ENCODE assay signal across 15 cellular contexts in genomic region chr7:2101630-2102374, GRCh38.
A peak's percentile ranks its signal among the peaks of the same experiment; 100 is the strongest.
DNase-seq lines count a peak whose midpoint lies in the region; ATAC-seq, FAIRE-seq and TF ChIP-seq lines count a peak whose summit lies in the region.
"Had no signal": no experiment of that assay in that cellular context is flagged by ENCODE, and none has a peak within 500 bp of the region (broad histone marks: within the 10 kb centered on the region; RNA-seq: fewer than 3 reads in every experiment).

No MANE protein-coding gene starts in this region.

- H3K18ac ChIP-seq in H1 (ENCODE audit: extremely low read depth, low read length) = no peak overlapping the region
- H3K18ac ChIP-seq in neuronal stem cell (ENCODE audit: low read length) = no peak overlapping the region

- peaks cover 0 to 3% (median 0%) of the 10 kb centered on the region in 8 donors for H3K9me3 Mint-ChIP-seq in CD4-positive, alpha-beta memory T cell

- no peak overlapping the region for H4K5ac ChIP-seq in H1 (ENCODE audit: insufficient read length, low read depth, low read length)

- H3K9ac ChIP-seq in OCI-LY1 (ENCODE audit: low read length) (no peak overlapping the region), H1 (replicated peaks in 1 of 4; ENCODE audit: extremely low read depth in 1 of 4, low read depth in 3 of 4, low read length in 3 of 4) (no peak overlapping the region), neuronal stem cell (ENCODE audit: low read depth, low read length, poor library complexity) (no peak overlapping the region)

- no peaks in the 10 kb centered on the region for H3K27me3 Mint-ChIP-seq in CD4-positive, alpha-beta memory T cell

- H2BK5ac ChIP-seq in H1 (ENCODE audit: low read depth, low read length) (peak overlapping the region; percentile 60; the same call in 1 of the 2 replicates), neuronal stem cell (ENCODE audit: low read length) (no peak overlapping the region)

- H3K79me1 ChIP-seq in H1 (ENCODE audit: low read depth, low read length) = peaks cover 19% of the 10 kb centered on the region
- peaks cover 17% of the 10 kb centered on the region for H3K79me1 ChIP-seq in neuronal stem cell (ENCODE audit: low read depth, low read length)

- no peak overlapping the region for H3K4me3 Mint-ChIP-seq in CD4-positive, alpha-beta memory T cell

- intact Hi-C loops in CD4-positive, alpha-beta memory T cell (cut with micrococcal nuclease) = loop anchor here (5.0 kb wide), 1 partner anchor 245 kb away; no protein-coding TSS in a partner anchor
- intact Hi-C loops in upper lobe of right lung (cut with DNase I) = no loop called here

- no peaks in the 10 kb centered on the region for H4K20me1 ChIP-seq in OCI-LY1 (ENCODE audit: insufficient read depth, low read length)
- peaks cover 6 to 11% of the 10 kb centered on the region in 2 experiments for H4K20me1 ChIP-seq in H1 (replicated peaks in 1 of 2; ENCODE audit: control insufficient read depth in 1 of 2, insufficient read depth in 2 of 2, low read length in 2 of 2)

- H3K36me3 ChIP-seq in CD4-positive, alpha-beta memory T cell (ENCODE audit: insufficient read depth, low read length) = no peaks in the 10 kb centered on the region
- H3K36me3 ChIP-seq in OCI-LY1 (ENCODE audit: insufficient read depth, low read length) (no peaks in the 10 kb centered on the region), H1 (ENCODE audit: control insufficient read depth in 2 of 4, insufficient read depth in 4 of 4, low read length in 3 of 4) (no peaks in the 10 kb centered on the region; a peak in 1 of 8 replicates), neuronal stem cell (replicated peaks in 1 of 2; ENCODE audit: control insufficient read depth in 2 of 2, insufficient read depth in 2 of 2, low read length in 2 of 2) (peaks cover 0 to 2% of the 10 kb centered on the region in 2 donors), upper lobe of right lung (no peaks in the 10 kb centered on the region)

- 97% methylated on average over 19 of the region's 19 CpGs; no CpG with 5 or more reads in 1 of the 2 experiments for WGBS in H1 (ENCODE audit: extremely low coverage in 1 of 2, insufficient coverage in 1 of 2, insufficient read length in 1 of 2, insufficient replicate concordance in 2 of 2, low coverage in 1 of 2, low lambda C conversion rate in 2 of 2, missing lambda C conversion rate in 1 of 2), 2 experiments
- WGBS in neuronal stem cell (ENCODE audit: extremely low coverage in 2 of 2, insufficient read length in 2 of 2, insufficient replicate concordance in 1 of 2), 2 donors = no CpG with 5 or more reads among the region's 19 CpGs

- no peak overlapping the region for H2BK120ac ChIP-seq in H1 (replicated peaks; ENCODE audit: low read depth, low read length)
- no peak overlapping the region for H2BK120ac ChIP-seq in neuronal stem cell (ENCODE audit: low read depth, low read length)

- H3K79me2 ChIP-seq in OCI-LY1 (ENCODE audit: insufficient read depth, low read length) (no peaks in the 10 kb centered on the region), H1 (ENCODE audit: control insufficient read depth in 1 of 2, insufficient read depth in 2 of 2, low read length in 2 of 2) (peaks cover 0 to 7% of the 10 kb centered on the region in 2 experiments; a peak in 1 of 4 replicates)

- peaks cover 19 to 43% (median 25%) of the 10 kb centered on the region in 4 donors for H3K4me1 Mint-ChIP-seq in CD4-positive, alpha-beta memory T cell

- CTCF ChIA-PET in CD4-positive, alpha-beta memory T cell (lab: Charles Lee; ENCODE audit: partially characterized antibody) = no interaction called here
- CTCF ChIA-PET in H1 (lab: Charles Lee; ENCODE audit: partially characterized antibody) = no interaction called here

- H3K14ac ChIP-seq in H1 (ENCODE audit: insufficient read length) (no peak overlapping the region), neuronal stem cell (ENCODE audit: low read length) (no peak overlapping the region)

- H3K23ac ChIP-seq in H1 (ENCODE audit: insufficient read length) (no peak overlapping the region), neuronal stem cell (ENCODE audit: low read depth, low read length, poor library complexity) (no peak overlapping the region)

- H3K4ac ChIP-seq in H1 (replicated peaks; ENCODE audit: insufficient read length, low read depth, low read length) = no peak overlapping the region
- H3K4ac ChIP-seq in neuronal stem cell (ENCODE audit: low read length) = no peak overlapping the region

- peak overlapping the region; percentile 68 for H4K91ac ChIP-seq in H1 (replicated peaks; ENCODE audit: insufficient read length, low read length)
- no peak overlapping the region for H4K91ac ChIP-seq in neuronal stem cell (ENCODE audit: low read depth, low read length, poor library complexity)

- H3K4me3 ChIP-seq in CD4-positive, alpha-beta memory T cell (ENCODE audit: low read length in 2 of 2) = no peak overlapping the region
- no peak overlapping the region for H3K4me3 ChIP-seq in OCI-LY1 (ENCODE audit: low read depth, low read length, poor library complexity, severe bottlenecking)
- no peak overlapping the region for H3K4me3 ChIP-seq in H1 (ENCODE audit: extremely low read depth in 1 of 4, insufficient read depth in 2 of 4, low read depth in 3 of 4, low read length in 4 of 4)
- H3K4me3 ChIP-seq in neuronal stem cell (ENCODE audit: low read length in 2 of 2) = no peak overlapping the region
- H3K4me3 ChIP-seq in upper lobe of right lung = no peak overlapping the region
- H3K4me3 ChIP-seq: testis had no signal

- no peak for TF ChIP-seq RAD21 in H1 (IDR thresholded peaks at IDR 0.05 in 1 of 2, conservative IDR thresholded peaks at IDR 0.05 in 1 of 2; ENCODE audit: low read depth in 2 of 2, low read length in 2 of 2)

- no peak overlapping the region for H2BK15ac ChIP-seq in H1 (ENCODE audit: low read length)
- no peak overlapping the region for H2BK15ac ChIP-seq in neuronal stem cell (ENCODE audit: low read length)

- H3K9me2 ChIP-seq in OCI-LY1 (ENCODE audit: low read depth, low read length) = no peaks in the 10 kb centered on the region

- H3K56ac ChIP-seq in H1 (replicated peaks; ENCODE audit: insufficient read length, low read depth, low read length) = no peak overlapping the region

- no peak overlapping the region for H3K27ac ChIP-seq in CD4-positive, alpha-beta memory T cell (ENCODE audit: low read depth, low read length)
- H3K27ac ChIP-seq in OCI-LY1 (ENCODE audit: low read depth, low read length, poor library complexity, severe bottlenecking) = peak overlapping the region; percentile 95
- H3K27ac ChIP-seq in H1 (ENCODE audit: low read depth, low read length) = no peak overlapping the region
- H3K27ac ChIP-seq in neuronal stem cell (replicated peaks; ENCODE audit: low read length) = no peak overlapping the region
- H3K27ac ChIP-seq in upper lobe of right lung = no peak overlapping the region
- H3K27ac ChIP-seq: testis had no signal

- POLR2A ChIA-PET in CD4-positive, alpha-beta memory T cell (lab: Charles Lee; ENCODE audit: partially characterized antibody) = no interaction called here
- POLR2A ChIA-PET in H1 (lab: Charles Lee; ENCODE audit: partially characterized antibody) = no interaction called here

- ATAC-seq in upper lobe of right lung = no peak
- ATAC-seq: HCT116, SK-N-SH treated with all-trans-retinoic acid at 6 μM for 48 hours had no signal

- H4K8ac ChIP-seq in H1 (ENCODE audit: extremely low read depth, insufficient read depth, low read length) = no peak overlapping the region; the same call in 1 of the 2 replicates
- H4K8ac ChIP-seq in neuronal stem cell (ENCODE audit: low read depth, low read length) = no peak overlapping the region

- H2AK5ac ChIP-seq in H1 (ENCODE audit: low read depth, low read length) (peak overlapping the region; percentile 87; the same call in 1 of the 2 replicates), neuronal stem cell (ENCODE audit: low read depth, low read length) (no peak overlapping the region)

- H3K23me2 ChIP-seq in H1 (ENCODE audit: low read depth, low read length) = peaks cover 6% of the 10 kb centered on the region; the same call in 1 of the 2 replicates

- no peak for TF ChIP-seq EP300 in H1 (IDR thresholded peaks at IDR 0.05; ENCODE audit: borderline replicate concordance in 1 of 2, low read depth in 2 of 2, low read length in 2 of 2)

- H3K9me3 ChIP-seq in CD4-positive, alpha-beta memory T cell (ENCODE audit: control insufficient read depth in 1 of 2, low read length in 2 of 2) = no peaks in the 10 kb centered on the region
- no peaks in the 10 kb centered on the region for H3K9me3 ChIP-seq in OCI-LY1 (ENCODE audit: low read length)
- no peaks in the 10 kb centered on the region for H3K9me3 ChIP-seq in H1 (ENCODE audit: insufficient read depth in 2 of 2, low read depth in 1 of 2, low read length in 1 of 2)
- H3K9me3 ChIP-seq in neuronal stem cell (replicated peaks in 1 of 2; ENCODE audit: control insufficient read depth in 2 of 2, insufficient read depth in 1 of 2, low read depth in 1 of 2, low read length in 2 of 2) = no peaks in the 10 kb centered on the region
- H3K9me3 ChIP-seq in upper lobe of right lung = no peaks in the 10 kb centered on the region
- H3K9me3 ChIP-seq: testis had no signal

- H3K4me2 ChIP-seq in OCI-LY1 (ENCODE audit: low read length) (no peak overlapping the region), H1 (ENCODE audit: insufficient read depth in 1 of 2, low read depth in 2 of 2, low read length in 2 of 2) (no peak overlapping the region), neuronal stem cell (ENCODE audit: insufficient read depth, low read length, poor library complexity, severe bottlenecking) (no peak overlapping the region)

- no peaks in the 10 kb centered on the region for H3K36me3 Mint-ChIP-seq in CD4-positive, alpha-beta memory T cell

- H2BK20ac ChIP-seq in H1 (ENCODE audit: low read length) = no peak overlapping the region

- H3K4me1 ChIP-seq in CD4-positive, alpha-beta memory T cell (ENCODE audit: insufficient read depth, low read length) = peaks cover 29% of the 10 kb centered on the region
- H3K4me1 ChIP-seq in OCI-LY1 (ENCODE audit: insufficient read depth, low read length, severe bottlenecking) (peaks cover 67% of the 10 kb centered on the region), H1 (replicated peaks in 1 of 4; ENCODE audit: control insufficient read depth in 3 of 4, insufficient read depth in 4 of 4, low read length in 3 of 4) (peaks cover 0 to 24% (median 9%) of the 10 kb centered on the region in 4 experiments; a peak in 6 of 7 replicates), neuronal stem cell (ENCODE audit: control insufficient read depth in 2 of 2, insufficient read depth in 1 of 2, low read depth in 1 of 2, low read length in 2 of 2) (peaks cover 31 to 40% of the 10 kb centered on the region in 2 donors), upper lobe of right lung (peaks cover 14% of the 10 kb centered on the region)

- TF ChIP-seq POLR2A in H1 (IDR thresholded peaks at IDR 0.05; ENCODE audit: control extremely low read depth in 1 of 2, low read depth in 2 of 2, low read length in 2 of 2) = no peak

- H2BK12ac ChIP-seq in H1 (ENCODE audit: low read depth, low read length) = peak overlapping the region; percentile 92; the same call in 1 of the 2 replicates
- H2BK12ac ChIP-seq in neuronal stem cell (ENCODE audit: low read length) = peak overlapping the region; percentile 27

- TF ChIP-seq CTCF in OCI-LY1 (IDR thresholded peaks at IDR 0.05; ENCODE audit: low read length) = no peak
- TF ChIP-seq CTCF in H1 (IDR thresholded peaks at IDR 0.05; ENCODE audit: control extremely low read depth in 1 of 3, insufficient read depth in 1 of 3, low read depth in 1 of 3, low read length in 3 of 3) = no peak
- TF ChIP-seq CTCF in upper lobe of right lung (IDR thresholded peaks at IDR 0.05) = no peak

- H3K27me3 ChIP-seq in CD4-positive, alpha-beta memory T cell (ENCODE audit: insufficient read depth, low read length) = no peaks in the 10 kb centered on the region
- H3K27me3 ChIP-seq in OCI-LY1 (ENCODE audit: insufficient read depth, low read length) (no peaks in the 10 kb centered on the region), H1 (replicated peaks in 1 of 4; ENCODE audit: control insufficient read depth in 3 of 4, extremely low read depth in 1 of 4, insufficient read depth in 3 of 4, low read length in 3 of 4) (no peaks in the 10 kb centered on the region), neuronal stem cell (ENCODE audit: control insufficient read depth in 3 of 3, insufficient read depth in 3 of 3, low read depth in 1 of 3, low read length in 3 of 3) (no peaks in the 10 kb centered on the region), upper lobe of right lung (no peaks in the 10 kb centered on the region)
- H3K27me3 ChIP-seq: testis had no signal

- no peak overlapping the region for H2AFZ ChIP-seq in OCI-LY1 (ENCODE audit: low read length)
- H2AFZ ChIP-seq in H1 (ENCODE audit: low read length) = no peak overlapping the region
- H2AFZ ChIP-seq in neuronal stem cell (ENCODE audit: low read length) = no peak overlapping the region

- DNase-seq in CD4-positive, alpha-beta memory T cell = no peak
- DNase-seq in H1 (ENCODE audit: low read depth in 1 of 2, low spot score in 2 of 2) (no peak), neuronal stem cell (ENCODE audit: low spot score) (no peak), NCI-H1930 (lab: John Stamatoyannopoulos, UW) (no peak), upper lobe of right lung (no peak)
- no peak for DNase-seq in stimulated activated CD4-positive, alpha-beta T cell treated with anti-CD3 and anti-CD28 coated beads, Interleukin-1b, Interleukin-23, amount 100 ng/mL, for 48 hours
- DNase-seq in activated CD4-positive, CD25-positive, alpha-beta regulatory T cell treated with anti-CD3 and anti-CD28 coated beads, Interleukin-2, amount 50 U/mL, for 72 hours = no peak
- DNase-seq: erythroblast, MV-4-11, NCI-H2107, testis had no signal

- H3K27ac Mint-ChIP-seq in CD4-positive, alpha-beta memory T cell = peak overlapping the region in 4 of 7 donors; percentile 12 to 81 (median 24)

- no peak for FAIRE-seq in H1 (lab: Jason Lieb, UNC)
- FAIRE-seq: GM18507 had no signal

- H3F3A ChIP-seq in OCI-LY1 (ENCODE audit: insufficient read depth, low read length) = no peaks in the 10 kb centered on the region
